ENCODE assay signal across 12 cellular contexts in genomic region chr19:19388568-19389555, GRCh38. TPM values are rescaled to one million over a fixed set of nuclear protein-coding genes. Genes with fewer than 3 reads are reported as not detected.
A peak's percentile ranks its signal among the peaks of the same experiment; 100 is the strongest.
DNase-seq lines count a peak whose midpoint lies in the region; ATAC-seq, FAIRE-seq and TF ChIP-seq lines count a peak whose summit lies in the region.
"Had no signal": no experiment of that assay in that cellular context is flagged by ENCODE, and none has a peak within 500 bp of the region (broad histone marks: within the 10 kb centered on the region; RNA-seq: fewer than 3 reads in every experiment).

No MANE protein-coding gene starts in this region.

- no peaks in the 10 kb centered on the region for H3K27me3 ChIP-seq in CD8-positive, alpha-beta T cell (ENCODE audit: insufficient read depth, low read length)
- peaks cover 0 to 3% (median 3%) of the 10 kb centered on the region in 4 experiments; a peak in 2 of 7 replicates for H3K27me3 ChIP-seq in H1 (replicated peaks in 1 of 4; ENCODE audit: control insufficient read depth in 3 of 4, extremely low read depth in 1 of 4, insufficient read depth in 3 of 4, low read length in 3 of 4)
- no peaks in the 10 kb centered on the region for H3K27me3 ChIP-seq in neutrophil

- TF ChIP-seq CTCF in CD8-positive, alpha-beta T cell (IDR thresholded peaks at IDR 0.05), result no peak
- TF ChIP-seq CTCF in OCI-LY7 (conservative IDR thresholded peaks at IDR 0.05; ENCODE audit: low read length), result no peak
- TF ChIP-seq CTCF in H1 (IDR thresholded peaks at IDR 0.05; ENCODE audit: control extremely low read depth in 1 of 3, insufficient read depth in 1 of 3, low read depth in 1 of 3, low read length in 3 of 3), result no peak
- no peak for TF ChIP-seq CTCF in neutrophil (IDR thresholded peaks at IDR 0.05)

- CTCF ChIA-PET in CD8-positive, alpha-beta T cell (lab: Charles Lee), result interaction anchor here (0.8 to 3.0 kb wide), 5 partner anchors 14 to 101 kb away, joined by 3 to 9 read pairs (median 4); partner anchors contain the start of gene GATAD2A
- CTCF ChIA-PET in OCI-LY7 (lab: Charles Lee; ENCODE audit: unreplicated experiment), result no interaction called here
- CTCF ChIA-PET in H1 (lab: Charles Lee; ENCODE audit: partially characterized antibody), result interaction anchor here (0.6 to 2.0 kb wide), 8 partner anchors 9 to 102 kb away, joined by 3 to 7 read pairs (median 4); no protein-coding TSS in a partner anchor

- no peak for ATAC-seq in CD8-positive, alpha-beta T cell
- no peak for ATAC-seq in HG02938 (IDR thresholded peaks at IDR 0.05; ENCODE audit: unreplicated experiment)

- H2BK20ac ChIP-seq in H1 (ENCODE audit: low read length), result no peak overlapping the region

- no peak for TF ChIP-seq RAD21 in H1 (IDR thresholded peaks at IDR 0.05 in 1 of 2, conservative IDR thresholded peaks at IDR 0.05 in 1 of 2; ENCODE audit: low read depth in 2 of 2, low read length in 2 of 2)

- H4K8ac ChIP-seq in H1 (ENCODE audit: extremely low read depth, insufficient read depth, low read length), result no peak overlapping the region; the same call in 1 of the 2 replicates

- intact Hi-C loops in CD8-positive, alpha-beta T cell (cut with DNase I, micrococcal nuclease), result no loop called here
- intact Hi-C loops in OCI-LY7 (cut with micrococcal nuclease; ENCODE audit: unreplicated experiment), result loop anchor here (5.0 kb wide), 1 partner anchor 103 kb away; no protein-coding TSS in a partner anchor

- peak overlapping the region; percentile 91 for H3K4me3 Mint-ChIP-seq in CD8-positive, alpha-beta T cell

- H3K36me3 Mint-ChIP-seq in CD8-positive, alpha-beta T cell, result peaks cover 3% of the 10 kb centered on the region

- H3K27ac ChIP-seq in CD8-positive, alpha-beta T cell (ENCODE audit: low read depth, low read length), result no peak overlapping the region
- H3K27ac ChIP-seq in OCI-LY7 (ENCODE audit: low read depth, low read length, poor library complexity, severe bottlenecking), result no peak overlapping the region
- no peak overlapping the region for H3K27ac ChIP-seq in H1 (ENCODE audit: low read depth, low read length)
- H3K27ac ChIP-seq in neutrophil, result peak overlapping the region; percentile 64

- no peaks in the 10 kb centered on the region for H3K9me3 Mint-ChIP-seq in CD8-positive, alpha-beta T cell

- H4K91ac ChIP-seq in H1 (replicated peaks; ENCODE audit: insufficient read length, low read length), result no peak overlapping the region

- H3K4me1 ChIP-seq in CD8-positive, alpha-beta T cell (ENCODE audit: insufficient read depth, low read length), result peaks cover 72% of the 10 kb centered on the region
- H3K4me1 ChIP-seq in OCI-LY7 (ENCODE audit: insufficient read depth, low read length, poor library complexity, severe bottlenecking) (peaks cover 59% of the 10 kb centered on the region), H1 (replicated peaks in 1 of 4; ENCODE audit: control insufficient read depth in 3 of 4, insufficient read depth in 4 of 4, low read length in 3 of 4) (peaks cover 4 to 9% (median 6%) of the 10 kb centered on the region in 4 experiments; a peak in 6 of 7 replicates), neutrophil (ENCODE audit: control insufficient read depth in 1 of 2, insufficient read depth in 1 of 2, low read depth in 1 of 2, low read length in 1 of 2) (peaks cover 74 to 77% of the 10 kb centered on the region in 2 experiments)

- no peaks in the 10 kb centered on the region for H3K36me3 ChIP-seq in CD8-positive, alpha-beta T cell (ENCODE audit: insufficient read depth, low read length)
- H3K36me3 ChIP-seq in OCI-LY7 (ENCODE audit: insufficient read depth, low read length) (no peaks in the 10 kb centered on the region), H1 (ENCODE audit: control insufficient read depth in 2 of 4, insufficient read depth in 4 of 4, low read length in 3 of 4) (no peaks in the 10 kb centered on the region), neutrophil (no peaks in the 10 kb centered on the region)

- no peak overlapping the region for H2BK120ac ChIP-seq in H1 (replicated peaks; ENCODE audit: low read depth, low read length)

- H3K18ac ChIP-seq in H1 (ENCODE audit: extremely low read depth, low read length), result peak overlapping the region; percentile 9; the same call in 1 of the 2 replicates

- H3K56ac ChIP-seq in H1 (replicated peaks; ENCODE audit: insufficient read length, low read depth, low read length), result no peak overlapping the region

- H4K20me1 ChIP-seq in OCI-LY7 (ENCODE audit: insufficient read depth, low read length) (peaks cover 6% of the 10 kb centered on the region; the same call in 1 of the 2 replicates), H1 (replicated peaks in 1 of 2; ENCODE audit: control insufficient read depth in 1 of 2, insufficient read depth in 2 of 2, low read length in 2 of 2) (no peaks in the 10 kb centered on the region)

- peak overlapping the region; percentile 61; the same call in 1 of the 2 replicates for H2BK5ac ChIP-seq in H1 (ENCODE audit: low read depth, low read length)

- no peak for TF ChIP-seq EP300 in H1 (IDR thresholded peaks at IDR 0.05; ENCODE audit: borderline replicate concordance in 1 of 2, low read depth in 2 of 2, low read length in 2 of 2)

- H3K9me3 ChIP-seq in CD8-positive, alpha-beta T cell (ENCODE audit: low read length), result no peaks in the 10 kb centered on the region
- no peaks in the 10 kb centered on the region for H3K9me3 ChIP-seq in OCI-LY7 (ENCODE audit: low read length)
- H3K9me3 ChIP-seq in H1 (ENCODE audit: insufficient read depth in 2 of 2, low read depth in 1 of 2, low read length in 1 of 2), result no peaks in the 10 kb centered on the region
- no peaks in the 10 kb centered on the region for H3K9me3 ChIP-seq in neutrophil

- H2AK5ac ChIP-seq in H1 (ENCODE audit: low read depth, low read length), result no peak overlapping the region

- H3K4me3 ChIP-seq in CD8-positive, alpha-beta T cell (ENCODE audit: low read depth, low read length), result peak overlapping the region; percentile 2
- H3K4me3 ChIP-seq in OCI-LY7 (ENCODE audit: low read depth, low read length, poor library complexity, severe bottlenecking) (no peak overlapping the region), H1 (ENCODE audit: extremely low read depth in 1 of 4, insufficient read depth in 2 of 4, low read depth in 3 of 4, low read length in 4 of 4) (no peak overlapping the region), neutrophil (ENCODE audit: low read depth in 1 of 2, low read length in 1 of 2) (no peak overlapping the region)

- peak overlapping the region; percentile 80 for H3K27ac Mint-ChIP-seq in CD8-positive, alpha-beta T cell

- no peak overlapping the region for H2BK12ac ChIP-seq in H1 (ENCODE audit: low read depth, low read length)

- H3K23ac ChIP-seq in H1 (ENCODE audit: insufficient read length), result no peak overlapping the region

- H2AFZ ChIP-seq in OCI-LY7 (ENCODE audit: low read length) (no peak overlapping the region), H1 (ENCODE audit: low read length) (no peak overlapping the region)

- H3K14ac ChIP-seq in H1 (ENCODE audit: insufficient read length), result no peak overlapping the region

- peaks cover 62% of the 10 kb centered on the region for H3K4me1 Mint-ChIP-seq in CD8-positive, alpha-beta T cell (ENCODE audit: low read depth)

- H3K79me2 ChIP-seq in OCI-LY7 (ENCODE audit: insufficient read depth, low read depth, low read length) (peaks cover 66% of the 10 kb centered on the region), H1 (ENCODE audit: control insufficient read depth in 1 of 2, insufficient read depth in 2 of 2, low read length in 2 of 2) (peaks cover 0 to 41% of the 10 kb centered on the region in 2 experiments; a peak in 3 of 4 replicates)

- H3K4ac ChIP-seq in H1 (replicated peaks; ENCODE audit: insufficient read length, low read depth, low read length), result no peak overlapping the region

- H3K9ac ChIP-seq in H1 (replicated peaks in 1 of 4; ENCODE audit: extremely low read depth in 1 of 4, low read depth in 3 of 4, low read length in 3 of 4), result no peak overlapping the region; a peak in 2 of 7 replicates

- 92% methylated on average over 13 of the region's 13 CpGs; no CpG with 5 or more reads in 1 of the 2 experiments for WGBS in H1 (ENCODE audit: extremely low coverage in 1 of 2, insufficient coverage in 1 of 2, insufficient read length in 1 of 2, insufficient replicate concordance in 2 of 2, low coverage in 1 of 2, low lambda C conversion rate in 2 of 2, missing lambda C conversion rate in 1 of 2), 2 experiments

- H3K23me2 ChIP-seq in H1 (ENCODE audit: low read depth, low read length), result no peaks in the 10 kb centered on the region; the same call in 1 of the 2 replicates

- POLR2A ChIA-PET in CD8-positive, alpha-beta T cell (lab: Charles Lee), result interaction anchor here (0.6 to 1.8 kb wide), 3 partner anchors 16 to 431 kb away, joined by 3 to 7 read pairs (median 5); partner anchors contain the start of gene GATAD2A
- POLR2A ChIA-PET in OCI-LY7 (lab: Charles Lee), result no interaction called here
- POLR2A ChIA-PET in H1 (lab: Charles Lee; ENCODE audit: partially characterized antibody), result interaction anchor here (0.9 to 2.0 kb wide), 7 partner anchors 13 to 127 kb away, joined by 3 to 11 read pairs (median 4); partner anchors contain the start of genes GATAD2A and NDUFA13

- H3K27me3 Mint-ChIP-seq in CD8-positive, alpha-beta T cell (ENCODE audit: low read depth), result no peaks in the 10 kb centered on the region

- H4K5ac ChIP-seq in H1 (ENCODE audit: insufficient read length, low read depth, low read length), result no peak overlapping the region

- BruUV-seq in OCI-LY7 (replicated peaks; lab: Mats Ljungman, UMichigan), result TSS peak; percentile 31

- H3K9me2 ChIP-seq in OCI-LY7 (ENCODE audit: insufficient read depth, low read length), result no peaks in the 10 kb centered on the region

- no peak for DNase-seq in CD8-positive, alpha-beta T cell
- no peak for DNase-seq in OCI-LY7 (ENCODE audit: low spot score)
- DNase-seq in H1 (ENCODE audit: low read depth in 1 of 2, low spot score in 2 of 2), result no peak
- no peak for DNase-seq in stimulated activated CD4-positive, alpha-beta T cell treated with anti-CD3 and anti-CD28 coated beads, Interleukin-12 subunit alpha, Interleukin-12 subunit beta, amount 100 ng/mL, for 4 hours
- no peak for DNase-seq in activated CD4-positive, CD25-positive, alpha-beta regulatory T cell treated with anti-CD3 and anti-CD28 coated beads, Interleukin-2, amount 50 U/mL, for 72 hours
- DNase-seq in NAMALWA (ENCODE audit: low spot score), result no peak
- DNase-seq: foreskin melanocyte; NCI-H748 treated with DMSO at 0.1 percent for 48 hours; stimulated activated CD4-positive, alpha-beta T cell treated with anti-CD3 and anti-CD28 coated beads, Interleukin-15, amount 100 ng/mL, for 24 hours had no signal

- no peak for TF ChIP-seq POLR2A in H1 (IDR thresholded peaks at IDR 0.05; ENCODE audit: control extremely low read depth in 1 of 2, low read depth in 2 of 2, low read length in 2 of 2)

- H3K4me2 ChIP-seq in OCI-LY7 (ENCODE audit: low read length) (peak overlapping the region; percentile 48), H1 (ENCODE audit: insufficient read depth in 1 of 2, low read depth in 2 of 2, low read length in 2 of 2) (peak overlapping the region in 1 of 2 experiments; percentile 22; a peak in 1 of 4 replicates)

- no peak for FAIRE-seq in H1 (lab: Jason Lieb, UNC)
- FAIRE-seq: G401.6 had no signal

- H3K79me1 ChIP-seq in H1 (ENCODE audit: low read depth, low read length), result peaks cover 7% of the 10 kb centered on the region

- H2BK15ac ChIP-seq in H1 (ENCODE audit: low read length), result no peak overlapping the region

RNA-seq across cellular contexts. Expression of gene GATAD2A, which starts 16.6 kb away (rescaled TPM):
- total RNA-seq in CD8-positive, alpha-beta T cell, result 100 to 1,000 TPM; 135 to 142 TPM
- 62.8 and 73.4 TPM in 2 replicates for total RNA-seq in OCI-LY7 (2014; rRNA removed; shearing (Covaris generic))
- 126 and 156 TPM in 2 replicates for total RNA-seq in OCI-LY7 (2022)
- total RNA-seq in H1 (2021; fragmentation: NEBNext Ultra II Directional; extraction: Animal tissue kit (Norgen Biotek cat#: 25700)), result 205 and 210 TPM in 2 replicates
- polyA plus RNA-seq in H1 (2011; rRNA removed), result 38.4 and 54.9 TPM in 2 replicates
- polyA plus RNA-seq in H1 (2011; cell fraction: cytosol; rRNA removed), result 40.1 TPM
- polyA plus RNA-seq in H1 (2011; cell fraction: nucleus; rRNA removed), result 48.0 TPM
- polyA plus RNA-seq in H1 (2012, experiment 1 of 2), result 71.5 to 98.9 TPM (median 84.3 TPM) in 4 replicates
- 49.7 TPM for polyA plus RNA-seq in H1 (2012, experiment 2 of 2)
- 69.1 TPM for polyA plus RNA-seq in H1 (2013, experiment 1 of 2)
- polyA plus RNA-seq in H1 (2013, experiment 2 of 2), result 71.8 TPM
- 22.1 and 22.6 TPM in 2 replicates for polyA minus RNA-seq in H1 (2011; rRNA and poly(A)+ RNA removed)
- 76.8 TPM for polyA minus RNA-seq in H1 (2011; cell fraction: cytosol; rRNA and poly(A)+ RNA removed)
- polyA minus RNA-seq in H1 (2011; cell fraction: nucleus; rRNA and poly(A)+ RNA removed), result 33.9 TPM
